In the genomic region with DNA sequence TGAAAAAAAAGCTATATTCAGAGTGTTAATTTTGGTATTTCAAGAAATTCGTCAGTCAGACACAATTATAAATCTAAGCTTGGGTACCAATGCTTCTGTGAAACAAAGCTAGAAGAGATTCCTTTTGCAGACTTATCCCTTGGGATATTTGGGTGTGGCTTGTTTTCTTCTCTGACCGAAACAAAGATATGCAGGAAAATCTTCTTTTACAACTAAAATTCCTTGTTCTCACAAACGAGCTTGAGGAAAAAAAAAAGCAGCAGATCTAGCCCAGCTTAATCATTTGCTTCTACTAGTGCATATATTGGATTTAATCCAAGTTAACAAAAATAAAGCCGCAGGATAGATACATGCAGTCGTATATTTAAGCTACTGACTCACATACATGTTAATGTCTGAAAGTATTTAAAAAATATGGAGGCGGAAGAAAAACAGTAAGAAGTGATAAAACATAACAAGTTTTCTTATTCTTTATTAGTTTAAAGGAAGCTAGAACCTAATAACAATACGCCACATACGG, we compare ENCODE assay signal across 20 cellular contexts.
DNase-seq lines count a peak whose midpoint lies in the region; ATAC-seq and TF ChIP-seq lines count a peak whose summit lies in the region.
"Had no signal": no experiment of that assay in that cellular context is flagged by ENCODE, and none has a peak within 500 bp of the region (broad histone marks: within the 10 kb centered on the region; RNA-seq: fewer than 3 reads in every experiment).

No MANE protein-coding gene starts in this region.

- 0 out of 4 replicates have a peak, but pooled peaks cover 0 to 5% of the 10 kb centered on the region in 2 experiments for H3K4me1 ChIP-seq in SK-N-SH (ENCODE audit: control insufficient read depth in 1 of 2, insufficient read depth in 2 of 2, low read depth in 1 of 2, low read length in 1 of 2)

- H3K9me3 ChIP-seq in SK-N-SH = no peaks in the 10 kb centered on the region
- H3K9me3 ChIP-seq: Caco-2, pancreas, SJCRH30, upper lobe of right lung had no signal

- TF ChIP-seq EP300 in SK-N-SH (IDR thresholded peaks at IDR 0.05; ENCODE audit: borderline replicate concordance in 1 of 2, low read depth in 1 of 2, low read length in 1 of 2) = no peak

- H3K9ac ChIP-seq in SK-N-SH = no peak overlapping the region

- H3K79me2 ChIP-seq in SK-N-SH (ENCODE audit: insufficient read depth) = no peaks in the 10 kb centered on the region

- no peaks in the 10 kb centered on the region for H3K9me2 ChIP-seq in SK-N-SH

- H3K4me1 Mint-ChIP-seq in activated naive CD4-positive, alpha-beta T cell treated with anti-CD3 and anti-CD28 coated beads, Interleukin-2, amount 10 ng/mL, durations not matched to agents 7 days and 5 days = peaks cover 7% of the 10 kb centered on the region

- peak overlapping the region; percentile 9; the same call in 1 of the 2 replicates for H2AFZ ChIP-seq in SK-N-SH (ENCODE audit: low read depth)

- DNase-seq in SK-N-SH (no peak), dorsolateral prefrontal cortex (no peak), middle frontal gyrus (ENCODE audit: extremely low spot score, low spot score) (peak; percentile 4), kidney glomerular epithelial cell (lab: John Stamatoyannopoulos, UW) (no peak)
- DNase-seq in activated naive CD4-positive, alpha-beta T cell treated with anti-CD3 and anti-CD28 coated beads, Interleukin-2, amount 10 ng/mL, durations not matched to agents 7 days and 5 days = no peak
- DNase-seq: activated CD4-positive, alpha-beta T cell treated with anti-CD3 and anti-CD28 coated beads, Interleukin-2, amount 50 U/mL, for 4 hours; activated T-cell treated with anti-CD3 and anti-CD28 coated beads for 4 hours; aorta; Caco-2; NCI-H2171 treated with DMSO at 0.1 percent for 48 hours; OCI-M1; pancreas; SJCRH30; stimulated activated naive CD4-positive, alpha-beta T cell; upper lobe of right lung had no signal

- no peak overlapping the region for H3K27ac ChIP-seq in SK-N-SH (ENCODE audit: low read depth in 2 of 2, low read length in 1 of 2)
- peak overlapping the region in 58 of 59 donors; percentile 53 to 96 (median 89) for H3K27ac ChIP-seq in dorsolateral prefrontal cortex
- peak overlapping the region; percentile 91 for H3K27ac ChIP-seq in temporal lobe (ENCODE audit: low read depth, low read length)
- H3K27ac ChIP-seq: pancreas, SJCRH30, upper lobe of right lung had no signal

- no peaks in the 10 kb centered on the region for H3K36me3 ChIP-seq in SK-N-SH (replicated peaks in 1 of 2; ENCODE audit: control insufficient read depth in 1 of 2, insufficient read depth in 2 of 2, low read length in 1 of 2)
- H3K36me3 ChIP-seq: pancreas, SJCRH30, upper lobe of right lung had no signal

- H3K4me3 Mint-ChIP-seq in activated naive CD4-positive, alpha-beta T cell treated with anti-CD3 and anti-CD28 coated beads, Interleukin-2, amount 10 ng/mL, durations not matched to agents 7 days and 5 days = no peak overlapping the region
- H3K4me3 Mint-ChIP-seq: T-helper 2 cell treated with Interferon-gamma antibody and Interleukin-4, amounts not matched to agents 5 μg/mL and 100 μg/mL, for 36 hours had no signal

- H4K20me1 ChIP-seq in SK-N-SH (ENCODE audit: insufficient read depth) = no peaks in the 10 kb centered on the region

- WGBS in SK-N-SH (ENCODE audit: low lambda C conversion rate) = 83% methylated on average over 8 of the region's 8 CpGs

- H3K4me3 ChIP-seq in SK-N-SH (ENCODE audit: low read depth in 2 of 2, low read length in 1 of 2) (no peak overlapping the region), dorsolateral prefrontal cortex (peak overlapping the region in 45 of 59 donors; percentile 0 to 52 (median 27))
- H3K4me3 ChIP-seq: pancreas, SJCRH30, upper lobe of right lung had no signal

- no peaks in the 10 kb centered on the region for H3F3A ChIP-seq in SK-N-SH (replicated peaks; ENCODE audit: insufficient read depth)

- TF ChIP-seq CTCF in SK-N-SH (IDR thresholded peaks at IDR 0.05) (no peak), dorsolateral prefrontal cortex (IDR thresholded peaks at IDR 0.05 in 54 of 56, conservative IDR thresholded peaks at IDR 0.05 in 2 of 56; ENCODE audit: low read depth in 1 of 56, partially characterized antibody in 56 of 56) (no peak)

- H3K27me3 Mint-ChIP-seq in activated naive CD4-positive, alpha-beta T cell treated with anti-CD3 and anti-CD28 coated beads, Interleukin-2, amount 10 ng/mL, durations not matched to agents 7 days and 5 days = no peaks in the 10 kb centered on the region

- no peaks in the 10 kb centered on the region for H3K27me3 ChIP-seq in SK-N-SH (ENCODE audit: insufficient read depth)
- no peaks in the 10 kb centered on the region for H3K27me3 ChIP-seq in dorsolateral prefrontal cortex
- H3K27me3 ChIP-seq: pancreas, SJCRH30, upper lobe of right lung had no signal

- no peak overlapping the region for H3K27ac Mint-ChIP-seq in activated naive CD4-positive, alpha-beta T cell treated with anti-CD3 and anti-CD28 coated beads, Interleukin-2, amount 10 ng/mL, durations not matched to agents 7 days and 5 days
- H3K27ac Mint-ChIP-seq: T-helper 2 cell treated with Interferon-gamma antibody and Interleukin-4, amounts not matched to agents 5 μg/mL and 100 μg/mL, for 36 hours had no signal

- no peaks in the 10 kb centered on the region for H3K9me3 Mint-ChIP-seq in activated naive CD4-positive, alpha-beta T cell treated with anti-CD3 and anti-CD28 coated beads, Interleukin-2, amount 10 ng/mL, durations not matched to agents 7 days and 5 days
- H3K9me3 Mint-ChIP-seq: T-helper 2 cell treated with Interferon-gamma antibody and Interleukin-4, amounts not matched to agents 5 μg/mL and 100 μg/mL, for 36 hours had no signal

- POLR2A ChIA-PET in SK-N-SH (lab: Yijun Ruan, JAX) = no interaction called here

- no peak for TF ChIP-seq RAD21 in SK-N-SH (IDR thresholded peaks at IDR 0.05; ENCODE audit: low read length)

- CTCF ChIA-PET in SK-N-SH (lab: Yijun Ruan, JAX) = interaction anchor here (1.1 kb wide), 2 partner anchors 10 to 21 kb away, joined by 3 read pairs; no protein-coding TSS in a partner anchor
- CTCF ChIA-PET in activated naive CD4-positive, alpha-beta T cell treated with anti-CD3 and anti-CD28 coated beads, Interleukin-2, amount 10 ng/mL, durations not matched to agents 7 days and 5 days (lab: Charles Lee) = no interaction called here

- intact Hi-C loops in dorsolateral prefrontal cortex (cut with DNase I) = no loop called here

- no peaks in the 10 kb centered on the region for H3K36me3 Mint-ChIP-seq in activated naive CD4-positive, alpha-beta T cell treated with anti-CD3 and anti-CD28 coated beads, Interleukin-2, amount 10 ng/mL, durations not matched to agents 7 days and 5 days

- H3K4me2 ChIP-seq in SK-N-SH = no peak overlapping the region

- no peak for ATAC-seq in SK-N-SH treated with all-trans-retinoic acid at 6 μM for 48 hours
- no peak for ATAC-seq in GM18861 (IDR thresholded peaks at IDR 0.05; ENCODE audit: unreplicated experiment)
- ATAC-seq: sciatic nerve, upper lobe of right lung had no signal

TF ChIP-seq in SK-N-SH, 30 proteins besides CTCF, POLR2A, EP300 and RAD21 (continues in another document):
- TF ChIP-seq CHD2 (IDR thresholded peaks at IDR 0.05; ENCODE audit: low read length, partially characterized antibody) = no peak
- no peak for TF ChIP-seq RFX5 (IDR thresholded peaks at IDR 0.05; ENCODE audit: low read length)
- TF ChIP-seq, protein P1, sequence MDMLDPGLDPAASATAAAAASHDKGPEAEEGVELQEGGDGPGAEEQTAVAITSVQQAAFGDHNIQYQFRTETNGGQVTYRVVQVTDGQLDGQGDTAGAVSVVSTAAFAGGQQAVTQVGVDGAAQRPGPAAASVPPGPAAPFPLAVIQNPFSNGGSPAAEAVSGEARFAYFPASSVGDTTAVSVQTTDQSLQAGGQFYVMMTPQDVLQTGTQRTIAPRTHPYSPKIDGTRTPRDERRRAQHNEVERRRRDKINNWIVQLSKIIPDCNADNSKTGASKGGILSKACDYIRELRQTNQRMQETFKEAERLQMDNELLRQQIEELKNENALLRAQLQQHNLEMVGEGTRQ (IDR thresholded peaks at IDR 0.05; ENCODE audit: borderline replicate concordance, low read depth, low read length) = no peak
- no peak for TF ChIP-seq SIN3A (IDR thresholded peaks at IDR 0.05; ENCODE audit: borderline replicate concordance, low read depth, low read length)
- no peak for TF ChIP-seq NFIC (IDR thresholded peaks at IDR 0.05; ENCODE audit: borderline replicate concordance)
- TF ChIP-seq POLR2AphosphoS5 (IDR thresholded peaks at IDR 0.05; ENCODE audit: low read depth, low read length) = no peak
- TF ChIP-seq MEF2A (IDR thresholded peaks at IDR 0.05; ENCODE audit: borderline replicate concordance, low read depth) = no peak
- no peak for TF ChIP-seq JUND (IDR thresholded peaks at IDR 0.05)
- no peak for TF ChIP-seq EZH2phosphoT487 (IDR thresholded peaks at IDR 0.05; ENCODE audit: borderline replicate concordance, low read depth)
- TF ChIP-seq TAF1 (IDR thresholded peaks at IDR 0.05; ENCODE audit: borderline replicate concordance, low read depth, low read length) = no peak
- TF ChIP-seq RCOR1 (IDR thresholded peaks at IDR 0.05; ENCODE audit: low read length) = no peak

TF ChIP-seq in SK-N-SH treated with all-trans-retinoic acid at 6 μM for 48 hours, 23 proteins besides CTCF, POLR2A, EP300 and RAD21 (continues in another document):
- TF ChIP-seq GLIS3 (CRISPR knock-in tag; IDR thresholded peaks at IDR 0.05) (no peak), POU6F1 (CRISPR knock-in tag; IDR thresholded peaks at IDR 0.05; ENCODE audit: borderline replicate concordance, low read depth) (no peak)

Comparison
In these comparisons a context has a peak if more than half of its experiments do, and no peak if none do; other contexts are left out.
1. H3K27ac ChIP-seq: peak in dorsolateral prefrontal cortex (58 of 59) and temporal lobe (single experiment); none in SK-N-SH (0 of 2).
2. H3K4me3 ChIP-seq: peak in dorsolateral prefrontal cortex (45 of 59); none in SK-N-SH (0 of 2).